19 cellular contexts compared by ENCODE assay signal in the genomic region with DNA sequence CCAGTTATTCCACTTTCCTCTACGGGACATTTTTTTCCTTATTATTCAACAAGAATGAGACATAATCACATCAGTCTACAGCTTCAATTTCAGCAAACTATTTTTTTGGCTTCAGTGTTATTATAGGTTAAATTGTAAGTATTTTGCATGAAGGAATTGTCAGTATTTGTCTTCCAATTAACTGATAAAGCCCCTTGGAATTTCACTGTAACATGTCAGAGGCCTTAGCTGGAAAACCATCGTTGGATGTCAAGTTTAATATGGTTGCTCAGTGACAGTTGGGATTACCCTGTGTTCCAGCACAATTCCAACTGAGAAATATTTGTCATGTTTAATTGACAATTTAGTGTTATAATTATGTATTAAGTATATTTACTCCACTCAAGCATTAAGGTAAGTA.
"Had no signal": no experiment of that assay in that cellular context is flagged by ENCODE, and none has a peak within 500 bp of the region (broad histone marks: within the 10 kb centered on the region; RNA-seq: fewer than 3 reads in every experiment).

No MANE protein-coding gene starts in this region.

- H3K27ac ChIP-seq: KMS-11, VCaP had no signal

- DNase-seq: activated CD4-positive, alpha-beta memory T cell treated with anti-CD3 and anti-CD28 coated beads, Interleukin-2, amount 10 ng/mL, durations not matched to agents 7 days and 5 days; activated CD4-positive, alpha-beta T cell treated with anti-CD3 and anti-CD28 coated beads for 36 hours; activated CD4-positive, alpha-beta T cell treated with anti-CD3 and anti-CD28 coated beads, Interleukin-2, amount 50 U/mL, for 1 hour; activated CD8-positive, alpha-beta memory T cell treated with anti-CD3 and anti-CD28 coated beads, Interleukin-2, amount 50 U/mL, for 4 hours; activated naive CD4-positive, alpha-beta T cell; amygdala; MM.1S; NCI-H1105; NCI-H1436; NCI-H1694 treated with DMSO at 0.1 percent for 48 hours; NCI-H2081; NCI-H446 treated with DMSO at 0.1 percent for 48 hours; NCI-H748 treated with DMSO at 0.1 percent for 48 hours; SIG-M5; T-helper 1 cell had no signal

- H3K9ac ChIP-seq: KMS-11 had no signal

- H3K27ac Mint-ChIP-seq: activated CD4-positive, alpha-beta memory T cell treated with anti-CD3 and anti-CD28 coated beads, Interleukin-2, amount 10 ng/mL, durations not matched to agents 7 days and 5 days; activated CD4-positive, alpha-beta T cell treated with anti-CD3 and anti-CD28 coated beads for 36 hours; activated naive CD4-positive, alpha-beta T cell treated with anti-CD3 and anti-CD28 coated beads, Interleukin-2, amount 50 U/mL, for 24 hours had no signal

- H3K4me2 ChIP-seq: KMS-11 had no signal

- H3K36me3 Mint-ChIP-seq: activated naive CD4-positive, alpha-beta T cell treated with anti-CD3 and anti-CD28 coated beads, Interleukin-2, amount 50 U/mL, for 24 hours; brain had no signal

- H3K4me1 Mint-ChIP-seq: activated CD4-positive, alpha-beta memory T cell treated with anti-CD3 and anti-CD28 coated beads, Interleukin-2, amount 10 ng/mL, durations not matched to agents 7 days and 5 days; activated CD4-positive, alpha-beta T cell treated with anti-CD3 and anti-CD28 coated beads for 36 hours; activated naive CD4-positive, alpha-beta T cell treated with anti-CD3 and anti-CD28 coated beads, Interleukin-2, amount 50 U/mL, for 24 hours had no signal

- H3K4me3 Mint-ChIP-seq: activated CD4-positive, alpha-beta memory T cell treated with anti-CD3 and anti-CD28 coated beads, Interleukin-2, amount 10 ng/mL, durations not matched to agents 7 days and 5 days; activated CD4-positive, alpha-beta T cell treated with anti-CD3 and anti-CD28 coated beads for 36 hours; activated naive CD4-positive, alpha-beta T cell treated with anti-CD3 and anti-CD28 coated beads, Interleukin-2, amount 50 U/mL, for 24 hours; brain had no signal

- H3K27me3 Mint-ChIP-seq: activated CD4-positive, alpha-beta memory T cell treated with anti-CD3 and anti-CD28 coated beads, Interleukin-2, amount 10 ng/mL, durations not matched to agents 7 days and 5 days; activated CD4-positive, alpha-beta T cell treated with anti-CD3 and anti-CD28 coated beads for 36 hours; activated naive CD4-positive, alpha-beta T cell treated with anti-CD3 and anti-CD28 coated beads, Interleukin-2, amount 50 U/mL, for 24 hours had no signal

- H3K9me3 Mint-ChIP-seq: activated CD4-positive, alpha-beta memory T cell treated with anti-CD3 and anti-CD28 coated beads, Interleukin-2, amount 10 ng/mL, durations not matched to agents 7 days and 5 days; activated naive CD4-positive, alpha-beta T cell treated with anti-CD3 and anti-CD28 coated beads, Interleukin-2, amount 50 U/mL, for 24 hours had no signal
